Comparison of ENCODE assay signal across 9 cellular contexts in genomic region chr19:19192910-19193423, GRCh38. TPM values are rescaled to one million over a fixed set of nuclear protein-coding genes. Genes with fewer than 3 reads are reported as not detected.
DNase-seq lines count a peak whose midpoint lies in the region; TF ChIP-seq lines count a peak whose summit lies in the region.
"Had no signal": no experiment of that assay in that cellular context is flagged by ENCODE, and none has a peak within 500 bp of the region (broad histone marks: within the 10 kb centered on the region; RNA-seq: fewer than 3 reads in every experiment).

No MANE protein-coding gene starts in this region.

- no CpG with 5 or more reads among the region's 22 CpGs for WGBS in H9 (ENCODE audit: extremely low coverage, insufficient read length, low lambda C conversion rate)
- WGBS in thyroid gland, 2 donors = 1 to 2% methylated on average over 22 of the region's 22 CpGs

- peak overlapping the region; percentile 79 for H3K4me2 ChIP-seq in H9 (ENCODE audit: insufficient read depth, insufficient read length, low read length)

- no peak overlapping the region for H2BK12ac ChIP-seq in H9 (ENCODE audit: insufficient read length, low read depth, low read length)

- H2BK120ac ChIP-seq in H9 (ENCODE audit: low read depth, low read length, poor library complexity, severe bottlenecking) = no peak overlapping the region

- no peak overlapping the region for H3K14ac ChIP-seq in H9 (ENCODE audit: insufficient read depth, low read length)

- peak overlapping the region; percentile 92 to 97 (median 93) for H3K27ac Mint-ChIP-seq in H9
- H3K27ac Mint-ChIP-seq in activated naive CD8-positive, alpha-beta T cell treated with anti-CD3 and anti-CD28 coated beads for 36 hours = peak overlapping the region; percentile 96

- no peak for TF ChIP-seq POLR2A in thyroid gland (IDR thresholded peaks at IDR 0.05)

- no peak overlapping the region for H3K18ac ChIP-seq in H9 (ENCODE audit: insufficient read length, low read depth, low read length)

- H3T11ph ChIP-seq in H9 (ENCODE audit: low read length) = no peak overlapping the region

- H3K9me3 Mint-ChIP-seq in H9 = no peaks in the 10 kb centered on the region
- no peaks in the 10 kb centered on the region for H3K9me3 Mint-ChIP-seq in activated naive CD8-positive, alpha-beta T cell treated with anti-CD3 and anti-CD28 coated beads for 36 hours

- H3K79me2 ChIP-seq in H9 (ENCODE audit: insufficient read depth, low read length) = no peaks in the 10 kb centered on the region; the same call in 1 of the 2 replicates

- H3K23ac ChIP-seq in H9 (ENCODE audit: insufficient read length, low read depth, low read length) = no peak overlapping the region

- POLR2A ChIA-PET in A673 (lab: Charles Lee; ENCODE audit: low non-redundant PET) = no interaction called here

- peaks cover 4% of the 10 kb centered on the region for H3K79me1 ChIP-seq in H9 (ENCODE audit: insufficient read depth, low read depth, low read length, poor library complexity, severe bottlenecking)

- intact Hi-C loops in A673 (cut with micrococcal nuclease; ENCODE audit: unreplicated experiment) (loop anchor here (1.0 kb wide), 1 partner anchor 127 kb away; the partner anchor contains the start of genes MAU2 and SUGP1), thyroid gland (cut with DNase I) (no loop called here)

- peaks cover 0 to 16% of the 10 kb centered on the region in 2 experiments; a peak in 2 of 4 replicates for H3K4me1 Mint-ChIP-seq in H9
- peaks cover 26% of the 10 kb centered on the region for H3K4me1 Mint-ChIP-seq in activated naive CD8-positive, alpha-beta T cell treated with anti-CD3 and anti-CD28 coated beads for 36 hours

- peak overlapping the region; percentile 100 for H3K27ac ChIP-seq in A673 (ENCODE audit: low read depth, low read length, poor library complexity, severe bottlenecking)
- H3K27ac ChIP-seq in H9 (ENCODE audit: insufficient read length, low read depth, low read length) = no peak overlapping the region
- peak overlapping the region; percentile 34 to 100 (median 99) for H3K27ac ChIP-seq in thyroid gland

- peak overlapping the region; percentile 17 for H2AFZ ChIP-seq in H9 (ENCODE audit: low read length)

- H3K4me1 ChIP-seq in A673 (ENCODE audit: insufficient read depth, low read length, poor library complexity, severe bottlenecking) = peaks cover 13% of the 10 kb centered on the region
- no peaks in the 10 kb centered on the region for H3K4me1 ChIP-seq in H9 (ENCODE audit: insufficient read depth, low read length)
- H3K4me1 ChIP-seq in thyroid gland = peaks cover 34 to 41% of the 10 kb centered on the region in 2 donors

- H3K36me3 ChIP-seq in A673 (ENCODE audit: insufficient read depth, low read length, poor library complexity, severe bottlenecking) (peaks cover 7% of the 10 kb centered on the region), kidney epithelial cell (ENCODE audit: control insufficient read depth, insufficient read depth, low read length) (peaks cover 3% of the 10 kb centered on the region), thyroid gland (peaks cover 8 to 18% of the 10 kb centered on the region in 2 donors)

- no peaks in the 10 kb centered on the region for H3K27me3 Mint-ChIP-seq in H9 (ENCODE audit: low read depth)
- no peaks in the 10 kb centered on the region for H3K27me3 Mint-ChIP-seq in activated naive CD8-positive, alpha-beta T cell treated with anti-CD3 and anti-CD28 coated beads for 36 hours

- DNase-seq in A673 (ENCODE audit: low spot score) = no peak
- no peak for DNase-seq in H9
- no peak for DNase-seq in activated naive CD8-positive, alpha-beta T cell treated with anti-CD3 and anti-CD28 coated beads for 36 hours
- DNase-seq in kidney epithelial cell (ENCODE audit: low read depth) = no peak
- DNase-seq in thyroid gland = no peak
- no peak for DNase-seq in NCI-H526 treated with DMSO at 0.1 percent for 48 hours (lab: John Stamatoyannopoulos, UW)
- no peak for DNase-seq in AG08395 (ENCODE audit: low spot score)
- DNase-seq in NOMO-1 treated with dmso at 0.1 percent for 144 hours (lab: John Stamatoyannopoulos, UW; ENCODE audit: unreplicated experiment) = no peak

- H3K9me3 ChIP-seq in A673 (ENCODE audit: low read depth, low read length, poor library complexity, severe bottlenecking) (no peaks in the 10 kb centered on the region), H9 (ENCODE audit: control insufficient read depth, low read depth, low read length) (no peaks in the 10 kb centered on the region), thyroid gland (no peaks in the 10 kb centered on the region)

- H3K9ac ChIP-seq in H9 (ENCODE audit: extremely low read depth, insufficient read length, low read length) = peak overlapping the region; percentile 53

- H3K23me2 ChIP-seq in H9 (ENCODE audit: insufficient read length, low read depth, low read length, poor library complexity, severe bottlenecking) = peaks cover 3% of the 10 kb centered on the region

- CTCF ChIA-PET in A673 (lab: Charles Lee) = interaction anchor here (0.7 kb wide), 1 partner anchor 19 kb away, joined by 3 read pairs; no protein-coding TSS in a partner anchor

- H3K56ac ChIP-seq in H9 (ENCODE audit: insufficient read length, low read depth, low read length) = no peak overlapping the region

- H3K4ac ChIP-seq in H9 (ENCODE audit: low read depth, low read length) = no peak overlapping the region

- H2BK5ac ChIP-seq in H9 (ENCODE audit: insufficient read length, low read length) = no peak overlapping the region

- H3K36me3 Mint-ChIP-seq in H9 (ENCODE audit: insufficient read depth in 1 of 3, low read depth in 3 of 3) = peaks cover 3 to 26% (median 16%) of the 10 kb centered on the region in 3 experiments; a peak in 6 of 7 replicates
- H3K36me3 Mint-ChIP-seq in activated naive CD8-positive, alpha-beta T cell treated with anti-CD3 and anti-CD28 coated beads for 36 hours = peaks cover 2% of the 10 kb centered on the region

- H2BK20ac ChIP-seq in H9 (ENCODE audit: low read depth, low read length, poor library complexity, severe bottlenecking) = no peak overlapping the region

- H2AK5ac ChIP-seq in H9 (ENCODE audit: insufficient read length, low read length) = no peak overlapping the region

- no peak overlapping the region for H2BK15ac ChIP-seq in H9 (ENCODE audit: low read depth, low read length)

- H3K4me3 ChIP-seq in A673 (ENCODE audit: low read depth, low read length, poor library complexity, severe bottlenecking) (peak overlapping the region; percentile 98), kidney epithelial cell (ENCODE audit: low read depth, low read length) (peak overlapping the region; percentile 89), thyroid gland (replicated peaks in 1 of 3) (peak overlapping the region in 2 of 3 donors; percentile 63 to 93)

- no peak overlapping the region for H4K8ac ChIP-seq in H9 (replicated peaks; ENCODE audit: insufficient read length, low read depth, low read length)

- no peaks in the 10 kb centered on the region for H4K20me1 ChIP-seq in H9 (ENCODE audit: control insufficient read depth, insufficient read depth, insufficient read length)

- BruUV-seq in A673 (replicated peaks; lab: Mats Ljungman, UMichigan) = TSS peak; percentile 81

- TF ChIP-seq CTCF in A673 (conservative IDR thresholded peaks at IDR 0.05; ENCODE audit: low read depth, low read length) (no peak), H9 (conservative IDR thresholded peaks at IDR 0.05) (no peak), kidney epithelial cell (IDR thresholded peaks at IDR 0.05; ENCODE audit: insufficient read depth, low read length, poor library complexity, severe bottlenecking) (no peak), thyroid gland (IDR thresholded peaks at IDR 0.05) (no peak)

- no peaks in the 10 kb centered on the region for H3K27me3 ChIP-seq in A673 (replicated peaks; ENCODE audit: insufficient read depth, low read depth, low read length, poor library complexity)
- H3K27me3 ChIP-seq in H9 (ENCODE audit: insufficient read depth, low read length) = no peaks in the 10 kb centered on the region
- no peaks in the 10 kb centered on the region for H3K27me3 ChIP-seq in kidney epithelial cell (ENCODE audit: control insufficient read depth, insufficient read depth, low read length)
- no peaks in the 10 kb centered on the region for H3K27me3 ChIP-seq in thyroid gland

- no peak overlapping the region for H4K91ac ChIP-seq in H9 (ENCODE audit: insufficient read length, low read depth, low read length)

- no peak overlapping the region for H4K5ac ChIP-seq in H9 (ENCODE audit: insufficient read length, low read depth, low read length)

- peak overlapping the region; percentile 96 to 97 for H3K4me3 Mint-ChIP-seq in H9
- peak overlapping the region; percentile 95 for H3K4me3 Mint-ChIP-seq in activated naive CD8-positive, alpha-beta T cell treated with anti-CD3 and anti-CD28 coated beads for 36 hours

RNA-seq across cellular contexts. Expression of gene RFXANK, which starts 0.9 kb away (rescaled TPM):
- total RNA-seq in A673 (2021) = 96.3 and 109 TPM in 2 replicates
- 78.9 and 81.8 TPM in 2 replicates for total RNA-seq in H9 (2021)
- total RNA-seq in activated naive CD8-positive, alpha-beta T cell treated with anti-CD3 and anti-CD28 coated beads for 36 hours = 10 to 100 TPM; 84.6 to 85.4 TPM
- 108 and 122 TPM in 2 replicates for total RNA-seq in kidney epithelial cell
- total RNA-seq in thyroid gland = 10 to 100 TPM; 32.5 to 87.8 (median 57.0) TPM

RNA-seq across cellular contexts. Expression of gene BORCS8, which starts 1.0 kb away (rescaled TPM):
- total RNA-seq in A673 (2021) (29.9 and 37.5 TPM in 2 replicates), H9 (2021) (20.4 and 21.7 TPM in 2 replicates), kidney epithelial cell (26.4 and 30.5 TPM in 2 replicates), thyroid gland (10 to 100 TPM; 15.4 to 38.7 (median 18.2) TPM)
- total RNA-seq in activated naive CD8-positive, alpha-beta T cell treated with anti-CD3 and anti-CD28 coated beads for 36 hours = 10 to 100 TPM; 29.8 to 31.1 TPM

RNA-seq across cellular contexts. Expression of gene NR2C2AP, which starts 10.2 kb away (rescaled TPM):
- total RNA-seq in A673 (2021) = 35.6 and 45.3 TPM in 2 replicates
- total RNA-seq in H9 (2021) = 30.7 and 31.7 TPM in 2 replicates
- 10 to 100 TPM; 46.0 to 47.6 TPM for total RNA-seq in activated naive CD8-positive, alpha-beta T cell treated with anti-CD3 and anti-CD28 coated beads for 36 hours
- 17.1 and 20.0 TPM in 2 replicates for total RNA-seq in kidney epithelial cell
- total RNA-seq in thyroid gland = 10 to 100 TPM in 1 of 4 donors, 1 to 10 TPM in 3; 6.6 to 16.8 (median 7.6) TPM

RNA-seq across cellular contexts. Expression of gene NCAN, which starts 18.8 kb away (rescaled TPM):
- total RNA-seq in A673 (2021) = not detected in 2 replicates
- total RNA-seq in H9 (2021) = 1.5 and 1.6 TPM in 2 replicates
- total RNA-seq in activated naive CD8-positive, alpha-beta T cell treated with anti-CD3 and anti-CD28 coated beads for 36 hours = not detected
- 0.17 TPM in 1 of 2 replicates, not detected in the other for total RNA-seq in kidney epithelial cell
- under 1 TPM in 1 of 4 donors, not detected in 3; 0.44 TPM for total RNA-seq in thyroid gland
- total RNA-seq: myocyte had no signal

RNA-seq across cellular contexts. Expression of gene MEF2B, which starts 22.9 kb away (rescaled TPM):
- total RNA-seq in A673 (2021) (2.9 and 3.4 TPM in 2 replicates), H9 (2021) (1.3 TPM in 2 replicates), kidney epithelial cell (0.13 TPM in 1 of 2 replicates, not detected in the other), thyroid gland (1 to 10 TPM in 1 of 4 donors, under 1 TPM in 1, not detected in 2; 0.67 to 1.5 TPM)
- total RNA-seq in activated naive CD8-positive, alpha-beta T cell treated with anti-CD3 and anti-CD28 coated beads for 36 hours = 1 to 10 TPM; 1.6 to 2.3 TPM
- total RNA-seq: myocyte had no signal
